ENCODE assay signal across 8 cellular contexts in genomic region chr6:158008894-158009891, GRCh38. TPM values are rescaled to one million over a fixed set of nuclear protein-coding genes. Genes with fewer than 3 reads are reported as not detected.
DNase-seq lines count a peak whose midpoint lies in the region; ATAC-seq, FAIRE-seq and TF ChIP-seq lines count a peak whose summit lies in the region.

No MANE protein-coding gene starts in this region.

- no peak for DNase-seq in CD14-positive monocyte (ENCODE audit: low spot score)
- DNase-seq in MG63: peak; percentile 88
- peak; percentile 28 for DNase-seq in activated naive CD4-positive, alpha-beta T cell treated with Interleukin-2 at 50 U/mL for 16 hours
- DNase-seq in head of caudate nucleus: peak; percentile 69 to 96 (median 87)
- no peak for DNase-seq in NCI-H128 (lab: John Stamatoyannopoulos, UW; ENCODE audit: unreplicated experiment)
- DNase-seq in frontal cortex (ENCODE audit: low spot score in 2 of 2): no peak

- H3K27ac ChIP-seq in rectal smooth muscle tissue (ENCODE audit: low read depth, low read length): no peak overlapping the region

- peaks cover 38% of the 10 kb centered on the region for H3K4me1 Mint-ChIP-seq in CD14-positive monocyte

- peaks cover 12% of the 10 kb centered on the region for H3K4me1 ChIP-seq in rectal smooth muscle tissue (ENCODE audit: control insufficient read depth, insufficient read depth, low read length)

- intact Hi-C loops in CD14-positive monocyte (cut with micrococcal nuclease): loop anchor here in 1 of 2 donors (5.0 kb wide), 1 partner anchor 63 kb away; no protein-coding TSS in a partner anchor
- intact Hi-C loops in head of caudate nucleus (cut with DNase I): no loop called here

- no peaks in the 10 kb centered on the region for H3K27me3 ChIP-seq in MG63
- H3K27me3 ChIP-seq in rectal smooth muscle tissue (ENCODE audit: control insufficient read depth, insufficient read depth, low read length): no peaks in the 10 kb centered on the region

- peaks cover 3 to 4% (median 3%) of the 10 kb centered on the region in 3 donors for H3K27me3 Mint-ChIP-seq in CD14-positive monocyte (ENCODE audit: low read depth in 3 of 3)

- H3K4me3 Mint-ChIP-seq in CD14-positive monocyte: peak overlapping the region; percentile 58 to 86

- no peaks in the 10 kb centered on the region for H3K9me3 ChIP-seq in MG63

- H3K27ac Mint-ChIP-seq in CD14-positive monocyte: peak overlapping the region; percentile 69 to 93 (median 83)

- H3K9me3 Mint-ChIP-seq in CD14-positive monocyte: peaks cover 0 to 4% (median 2%) of the 10 kb centered on the region in 7 donors

- no peak for ATAC-seq in GM18909 (IDR thresholded peaks at IDR 0.05; ENCODE audit: poor library complexity, unreplicated experiment)

- no peak overlapping the region for H3K9ac ChIP-seq in rectal smooth muscle tissue (ENCODE audit: low read length)

- no peak for TF ChIP-seq CTCF in CD14-positive monocyte (IDR thresholded peaks at IDR 0.05)

- H3K36me3 Mint-ChIP-seq in CD14-positive monocyte: peaks cover 0 to 6% of the 10 kb centered on the region in 2 donors

- FAIRE-seq in frontal cortex (lab: Jason Lieb, UNC): no peak

- H3K36me3 ChIP-seq in MG63 (peaks cover 40% of the 10 kb centered on the region), rectal smooth muscle tissue (ENCODE audit: control insufficient read depth, insufficient read depth, low read length) (no peaks in the 10 kb centered on the region)

- no peak overlapping the region for H3K4me3 ChIP-seq in MG63
- peak overlapping the region; percentile 33 for H3K4me3 ChIP-seq in rectal smooth muscle tissue (ENCODE audit: low read length)

RNA-seq across cellular contexts. Expression of gene SYNJ2, which starts 27.5 kb away (rescaled TPM):
- polyA plus RNA-seq in CD14-positive monocyte: 1 to 10 TPM in 1 of 2 donors, under 1 TPM in 1; 0.82 to 1.6 TPM
- total RNA-seq in MG63 (2014; rRNA removed; shearing (Covaris generic); ENCODE audit: low replicate concordance): 21.8 and 35.5 TPM in 2 replicates
- total RNA-seq in frontal cortex: 6.5 TPM

Comparison
In these comparisons a context has a peak if more than half of its experiments do, and no peak if none do; other contexts are left out.
1. DNase-seq: peak in MG63 (single experiment), activated naive CD4-positive, alpha-beta T cell treated with Interleukin-2 at 50 U/mL for 16 hours (single experiment) and head of caudate nucleus (42 of 42); none in CD14-positive monocyte (single experiment), NCI-H128 (single experiment) and frontal cortex (0 of 2).